In genomic region chr6:36419295-36419694, GRCh38 we compare ENCODE assay signal across 12 cellular contexts.
"Had no signal": no experiment of that assay in that cellular context is flagged by ENCODE, and none has a peak within 500 bp of the region (broad histone marks: within the 10 kb centered on the region; RNA-seq: fewer than 3 reads in every experiment).

No MANE protein-coding gene starts in this region.

- H3K36me3 ChIP-seq: neural progenitor cell, upper lobe of left lung had no signal

- H3K4me3 ChIP-seq: hepatocyte, neural progenitor cell, upper lobe of left lung had no signal

- H3K36me3 Mint-ChIP-seq: activated naive CD8-positive, alpha-beta T cell treated with anti-CD3 and anti-CD28 coated beads, Interleukin-2, amount 10 ng/mL, durations not matched to agents 7 days and 5 days; neural progenitor cell had no signal

- H3K27ac ChIP-seq: hepatocyte, neural progenitor cell, parathyroid adenoma, upper lobe of left lung had no signal

- H3K4me1 ChIP-seq: parathyroid adenoma had no signal

- H3K27me3 ChIP-seq: hepatocyte, neural progenitor cell, upper lobe of left lung had no signal

- H3K9me3 ChIP-seq: upper lobe of left lung had no signal

- ATAC-seq: stimulated activated naive CD8-positive, alpha-beta T cell treated with anti-CD3 and anti-CD28 coated beads, Interleukin-15, Interleukin-2, amounts not matched to agents 100 U/mL and 50 U/mL, for 24 hours had no signal

- DNase-seq: activated CD4-positive, alpha-beta memory T cell treated with anti-CD3 and anti-CD28 coated beads, Interleukin-2, amount 10 ng/mL, durations not matched to agents 7 days and 5 days; activated gamma-delta T cell; activated naive CD8-positive, alpha-beta T cell treated with anti-CD3 and anti-CD28 coated beads, Interleukin-2, amount 10 ng/mL, durations not matched to agents 7 days and 5 days; activated T-cell treated with anti-CD3 and anti-CD28 coated beads, Interleukin-2, amount 50 U/mL, for 48 hours; aorta; stimulated activated CD4-positive, alpha-beta T cell treated with anti-CD3 and anti-CD28 coated beads, Interleukin-2, amount 100 ng/mL, for 48 hours; stimulated activated naive CD8-positive, alpha-beta T cell treated with anti-CD3 and anti-CD28 coated beads, Interleukin-15, Interleukin-2, amounts not matched to agents 100 U/mL and 50 U/mL, for 24 hours; T-helper 9 cell; upper lobe of left lung had no signal

- H3K9me3 Mint-ChIP-seq: activated CD4-positive, alpha-beta memory T cell treated with anti-CD3 and anti-CD28 coated beads, Interleukin-2, amount 10 ng/mL, durations not matched to agents 7 days and 5 days; activated naive CD8-positive, alpha-beta T cell treated with anti-CD3 and anti-CD28 coated beads, Interleukin-2, amount 10 ng/mL, durations not matched to agents 7 days and 5 days; neural progenitor cell had no signal

- H3K27ac Mint-ChIP-seq: activated CD4-positive, alpha-beta memory T cell treated with anti-CD3 and anti-CD28 coated beads, Interleukin-2, amount 10 ng/mL, durations not matched to agents 7 days and 5 days; activated naive CD8-positive, alpha-beta T cell treated with anti-CD3 and anti-CD28 coated beads, Interleukin-2, amount 10 ng/mL, durations not matched to agents 7 days and 5 days; neural progenitor cell had no signal

- H3K4me3 Mint-ChIP-seq: activated CD4-positive, alpha-beta memory T cell treated with anti-CD3 and anti-CD28 coated beads, Interleukin-2, amount 10 ng/mL, durations not matched to agents 7 days and 5 days; activated naive CD8-positive, alpha-beta T cell treated with anti-CD3 and anti-CD28 coated beads, Interleukin-2, amount 10 ng/mL, durations not matched to agents 7 days and 5 days; neural progenitor cell had no signal
